ENCODE assay signal across 8 cellular contexts in the genomic region with DNA sequence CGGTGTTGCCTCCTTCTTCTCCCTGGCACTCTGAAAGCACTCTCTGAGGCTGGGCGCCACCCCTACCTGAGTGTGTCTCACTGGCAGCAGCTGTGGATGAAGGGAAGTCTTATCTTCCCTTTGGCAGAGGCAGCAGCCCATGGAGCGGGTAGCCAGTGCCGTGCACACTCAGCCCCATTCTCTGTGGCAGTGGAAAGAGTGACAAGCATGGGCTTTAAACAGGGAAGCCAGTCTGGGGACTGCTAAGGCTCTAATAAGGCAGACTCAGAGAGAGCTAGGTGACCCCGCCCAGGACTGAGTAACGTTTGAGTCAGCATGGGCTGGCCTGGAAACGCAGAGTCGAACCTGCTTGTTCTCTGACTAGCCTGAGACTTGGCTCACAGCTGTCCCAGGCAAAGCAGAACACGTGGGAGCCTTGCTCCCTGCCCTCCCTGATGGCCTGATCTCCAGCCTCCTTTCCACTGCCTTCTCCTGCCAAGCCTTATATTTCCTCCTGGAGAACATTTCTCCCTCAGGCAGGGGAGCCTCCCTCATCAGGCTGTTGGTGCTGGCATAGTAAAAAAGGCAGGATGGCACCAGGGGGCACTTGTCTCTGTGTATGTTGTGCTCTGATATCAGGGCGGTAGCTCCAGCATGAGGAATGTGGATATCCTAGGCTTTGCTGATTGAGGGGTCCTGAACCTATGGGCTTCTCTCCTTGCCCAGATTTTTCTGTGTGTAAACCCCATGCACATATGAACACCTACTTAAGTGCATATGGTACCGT.
DNase-seq lines count a peak whose midpoint lies in the region; ATAC-seq, FAIRE-seq and TF ChIP-seq lines count a peak whose summit lies in the region.

No MANE protein-coding gene starts in this region.

- peak; percentile 70 for ATAC-seq in HG02938 (IDR thresholded peaks at IDR 0.05; ENCODE audit: unreplicated experiment)
- ATAC-seq in HG03097 (IDR thresholded peaks at IDR 0.05; ENCODE audit: low FRiP score, unreplicated experiment): no peak

- H3K4me3 ChIP-seq in fibroblast of the aortic adventitia (ENCODE audit: low read depth, low read length): no peak overlapping the region
- no peak overlapping the region for H3K4me3 ChIP-seq in skeletal muscle satellite cell (ENCODE audit: low read length)

- no peak for TF ChIP-seq CTCF in fibroblast of the aortic adventitia (IDR thresholded peaks at IDR 0.05; ENCODE audit: insufficient read depth, low read length)

- no peaks in the 10 kb centered on the region for H3K9me3 ChIP-seq in skeletal muscle satellite cell (replicated peaks; ENCODE audit: low read length)

- peaks cover 66% of the 10 kb centered on the region for H3K27me3 ChIP-seq in skeletal muscle satellite cell (ENCODE audit: control insufficient read depth, insufficient read depth, low read length)

- FAIRE-seq in GM18507 (lab: Jason Lieb, UNC): peak; percentile 67

- peak overlapping the region; percentile 62 for H3K4me2 ChIP-seq in skeletal muscle satellite cell (ENCODE audit: low read length)

- H3K9ac ChIP-seq in skeletal muscle satellite cell (ENCODE audit: low read depth, low read length): no peak overlapping the region

- DNase-seq in GM18507 (ENCODE audit: extremely low spot score, insufficient read length, low read depth): peak; percentile 15
- DNase-seq in activated CD4-positive, alpha-beta T cell treated with anti-CD3 and anti-CD28 coated beads, Interleukin-2, amount 50 U/mL, for 4 hours: peak; percentile 41 to 50
- peak; percentile 95 for DNase-seq in fibroblast of the aortic adventitia (ENCODE audit: low read depth)
- DNase-seq in NCI-H510A (lab: John Stamatoyannopoulos, UW): no peak
- DNase-seq in activated gamma-delta T cell treated with Interleukin-2 at 50 U/mL for 16 hours: no peak

- peaks cover 17% of the 10 kb centered on the region for H3K4me1 ChIP-seq in skeletal muscle satellite cell (ENCODE audit: control insufficient read depth, insufficient read depth, low read length)

- no peaks in the 10 kb centered on the region for H3K36me3 ChIP-seq in skeletal muscle satellite cell (ENCODE audit: insufficient read depth, low read length)

Comparison
In these comparisons a context has a peak if more than half of its experiments do, and no peak if none do; other contexts are left out.
1. DNase-seq: peak in GM18507 (single experiment), activated CD4-positive, alpha-beta T cell treated with anti-CD3 and anti-CD28 coated beads, Interleukin-2, amount 50 U/mL, for 4 hours (2 of 2) and fibroblast of the aortic adventitia (single experiment); none in NCI-H510A (single experiment) and activated gamma-delta T cell treated with Interleukin-2 at 50 U/mL for 16 hours (single experiment).